Comparison of ENCODE assay signal across 10 cellular contexts in genomic region chr13:112885782-112886268, GRCh38.
DNase-seq lines count a peak whose midpoint lies in the region; ATAC-seq, FAIRE-seq and TF ChIP-seq lines count a peak whose summit lies in the region.
"Had no signal": no experiment of that assay in that cellular context is flagged by ENCODE, and none has a peak within 500 bp of the region (broad histone marks: within the 10 kb centered on the region; RNA-seq: fewer than 3 reads in every experiment).

No MANE protein-coding gene starts in this region.

- no peaks in the 10 kb centered on the region for H3K9me3 Mint-ChIP-seq in astrocyte (ENCODE audit: unreplicated experiment)
- H3K9me3 Mint-ChIP-seq in stimulated activated memory B cell treated with anti-CD40 and anti-IgM and Interleukin-4, amounts not matched to agents 10 μg/mL and 1 μg/mL and 100 μg/mL, for 72 hours = no peaks in the 10 kb centered on the region
- H3K9me3 Mint-ChIP-seq: activated naive CD4-positive, alpha-beta T cell treated with anti-CD3 and anti-CD28 coated beads, Interleukin-2, amount 50 U/mL, for 24 hours; stimulated activated naive CD8-positive, alpha-beta T cell treated with anti-CD3 and anti-CD28 coated beads, Interleukin-15, Interleukin-2, amounts not matched to agents 100 ng/mL and 50 ng/mL, for 24 hours had no signal

- H3K4me1 ChIP-seq in astrocyte (ENCODE audit: insufficient read depth, low read length) = peaks cover 9% of the 10 kb centered on the region

- peaks cover 2% of the 10 kb centered on the region for H3K27me3 ChIP-seq in astrocyte (ENCODE audit: insufficient read depth, low read length)

- no peak for TF ChIP-seq CTCF in astrocyte (IDR thresholded peaks at IDR 0.05; ENCODE audit: insufficient read depth, low read depth, low read length)

- no peaks in the 10 kb centered on the region for H3K4me1 Mint-ChIP-seq in astrocyte (ENCODE audit: low read depth, unreplicated experiment)
- peaks cover 5% of the 10 kb centered on the region for H3K4me1 Mint-ChIP-seq in stimulated activated memory B cell treated with anti-CD40 and anti-IgM and Interleukin-4, amounts not matched to agents 10 μg/mL and 1 μg/mL and 100 μg/mL, for 72 hours
- H3K4me1 Mint-ChIP-seq: activated naive CD4-positive, alpha-beta T cell treated with anti-CD3 and anti-CD28 coated beads, Interleukin-2, amount 50 U/mL, for 24 hours had no signal

- no peaks in the 10 kb centered on the region for H4K20me1 ChIP-seq in astrocyte (ENCODE audit: insufficient read depth, low read length)

- peak overlapping the region; percentile 49 for H3K9ac ChIP-seq in astrocyte (ENCODE audit: low read length)

- H3K9me3 ChIP-seq in astrocyte (ENCODE audit: insufficient read depth, low read depth, low read length) = no peaks in the 10 kb centered on the region

- no peak overlapping the region for H3K27ac ChIP-seq in astrocyte (ENCODE audit: low read depth, low read length)

- H3K27ac Mint-ChIP-seq in astrocyte (ENCODE audit: unreplicated experiment) = no peak overlapping the region
- H3K27ac Mint-ChIP-seq in stimulated activated memory B cell treated with anti-CD40 and anti-IgM and Interleukin-4, amounts not matched to agents 10 μg/mL and 1 μg/mL and 100 μg/mL, for 72 hours = no peak overlapping the region
- H3K27ac Mint-ChIP-seq: stimulated activated naive CD8-positive, alpha-beta T cell treated with anti-CD3 and anti-CD28 coated beads, Interleukin-15, Interleukin-2, amounts not matched to agents 100 ng/mL and 50 ng/mL, for 24 hours had no signal

- DNase-seq in AG20443 (ENCODE audit: low spot score) (peak; percentile 91), NCI-H1092 (lab: John Stamatoyannopoulos, UW) (peak; percentile 83), astrocyte (ENCODE audit: low read depth) (peak; percentile 82), iPS DF 19.7 (ENCODE audit: low read depth, low spot score) (peak; percentile 76), NOMO-1 treated with DMSO at 0.1 percent for 48 hours (lab: John Stamatoyannopoulos, UW; ENCODE audit: unreplicated experiment) (no peak)
- no peak for DNase-seq in effector CD8-positive, alpha-beta T cell (lab: John Stamatoyannopoulos, UW)

- no peaks in the 10 kb centered on the region for H3K36me3 ChIP-seq in astrocyte (ENCODE audit: insufficient read depth, low read length)

- H3K36me3 Mint-ChIP-seq in astrocyte (ENCODE audit: low read depth, unreplicated experiment) = no peaks in the 10 kb centered on the region
- H3K36me3 Mint-ChIP-seq in stimulated activated memory B cell treated with anti-CD40 and anti-IgM and Interleukin-4, amounts not matched to agents 10 μg/mL and 1 μg/mL and 100 μg/mL, for 72 hours = peaks cover 22% of the 10 kb centered on the region

- H3K79me2 ChIP-seq in astrocyte (ENCODE audit: insufficient read depth, low read length) = no peaks in the 10 kb centered on the region

- peaks cover 27% of the 10 kb centered on the region for H3K27me3 Mint-ChIP-seq in astrocyte (ENCODE audit: low read depth, unreplicated experiment)
- no peaks in the 10 kb centered on the region for H3K27me3 Mint-ChIP-seq in stimulated activated memory B cell treated with anti-CD40 and anti-IgM and Interleukin-4, amounts not matched to agents 10 μg/mL and 1 μg/mL and 100 μg/mL, for 72 hours
- H3K27me3 Mint-ChIP-seq: activated naive CD4-positive, alpha-beta T cell treated with anti-CD3 and anti-CD28 coated beads, Interleukin-2, amount 50 U/mL, for 24 hours; stimulated activated naive CD8-positive, alpha-beta T cell treated with anti-CD3 and anti-CD28 coated beads, Interleukin-15, Interleukin-2, amounts not matched to agents 100 ng/mL and 50 ng/mL, for 24 hours had no signal

- peak overlapping the region; percentile 86 for H2AFZ ChIP-seq in astrocyte (ENCODE audit: low read depth, low read length)

- ATAC-seq in stimulated activated memory B cell treated with anti-CD40 and anti-IgM and Interleukin-4, amounts not matched to agents 10 μg/mL and 1 μg/mL and 100 μg/mL, for 72 hours = peak; percentile 6
- no peak for ATAC-seq in HG02885 (IDR thresholded peaks at IDR 0.05; ENCODE audit: poor library complexity, unreplicated experiment)

- H3K4me3 ChIP-seq in astrocyte (ENCODE audit: insufficient read depth, low read depth, low read length) = peak overlapping the region; percentile 42

- FAIRE-seq in astrocyte (lab: Jason Lieb, UNC) = no peak

- H3K4me3 Mint-ChIP-seq in astrocyte (ENCODE audit: unreplicated experiment) = no peak overlapping the region
- H3K4me3 Mint-ChIP-seq in stimulated activated memory B cell treated with anti-CD40 and anti-IgM and Interleukin-4, amounts not matched to agents 10 μg/mL and 1 μg/mL and 100 μg/mL, for 72 hours = no peak overlapping the region
- H3K4me3 Mint-ChIP-seq: activated naive CD4-positive, alpha-beta T cell treated with anti-CD3 and anti-CD28 coated beads, Interleukin-2, amount 50 U/mL, for 24 hours; stimulated activated naive CD8-positive, alpha-beta T cell treated with anti-CD3 and anti-CD28 coated beads, Interleukin-15, Interleukin-2, amounts not matched to agents 100 ng/mL and 50 ng/mL, for 24 hours had no signal

- peak overlapping the region; percentile 84 for H3K4me2 ChIP-seq in astrocyte (ENCODE audit: low read length)

Comparison
In these comparisons a context has a peak if more than half of its experiments do, and no peak if none do; other contexts are left out.
1. DNase-seq: peak in AG20443 (single experiment), NCI-H1092 (single experiment), astrocyte (single experiment) and iPS DF 19.7 (single experiment); none in effector CD8-positive, alpha-beta T cell (single experiment) and NOMO-1 treated with DMSO at 0.1 percent for 48 hours (single experiment).